ENCODE assay signal across 17 cellular contexts in the genomic region with DNA sequence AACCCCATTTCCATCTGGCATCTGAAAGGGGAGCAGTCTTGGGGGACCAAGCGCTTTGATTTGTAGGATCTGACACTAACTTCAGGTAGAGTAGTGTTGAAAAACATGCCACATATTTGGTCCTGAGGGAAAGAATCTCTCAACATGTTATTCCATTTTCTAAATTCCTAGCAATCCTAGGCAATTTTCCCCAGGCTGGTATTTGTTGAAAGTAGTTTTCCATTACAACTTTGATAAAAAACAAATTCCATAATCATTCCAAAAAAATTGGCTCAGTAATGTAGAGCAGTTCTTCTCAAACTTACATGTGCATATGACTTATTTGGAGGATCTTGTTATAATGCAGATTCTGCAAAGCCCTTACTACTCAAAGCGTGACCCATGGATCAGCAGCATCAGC.
DNase-seq lines count a peak whose midpoint lies in the region; TF ChIP-seq lines count a peak whose summit lies in the region.
"Had no signal": no experiment of that assay in that cellular context is flagged by ENCODE, and none has a peak within 500 bp of the region (broad histone marks: within the 10 kb centered on the region; RNA-seq: fewer than 3 reads in every experiment).

No MANE protein-coding gene starts in this region.

- peak overlapping the region; percentile 49 for H3K4me2 ChIP-seq in trophoblast cell (ENCODE audit: low read length)

- H3K79me1 ChIP-seq in trophoblast cell (ENCODE audit: low read length), result peaks cover 6% of the 10 kb centered on the region

- H3K18ac ChIP-seq in trophoblast cell (ENCODE audit: low read length), result no peak overlapping the region

- H4K8ac ChIP-seq in trophoblast cell (ENCODE audit: low read depth, low read length), result no peak overlapping the region

- H3K36me3 ChIP-seq in trophoblast cell (ENCODE audit: control insufficient read depth in 1 of 2, insufficient read depth in 2 of 2, low read length in 2 of 2), result no peaks in the 10 kb centered on the region
- H3K36me3 ChIP-seq: HAP-1 had no signal

- H3K79me2 ChIP-seq in trophoblast cell (ENCODE audit: control insufficient read depth, insufficient read depth, low read length, poor library complexity), result no peaks in the 10 kb centered on the region

- peak overlapping the region; percentile 74 for H3K27ac ChIP-seq in trophoblast cell (ENCODE audit: low read depth, low read length)
- H3K27ac ChIP-seq: 22Rv1, C4-2B had no signal

- no peak overlapping the region for H2AK5ac ChIP-seq in trophoblast cell (ENCODE audit: low read length)

- DNase-seq in AG10803 (ENCODE audit: low read depth) (peak; percentile 56), GM03348 (ENCODE audit: low spot score) (peak; percentile 24), fibroblast of peridontal ligament (ENCODE audit: extremely low read depth) (peak; percentile 53), trophoblast cell (peak; percentile 10 to 84), NOMO-1 treated with dmso at 0.1 percent for 144 hours (lab: John Stamatoyannopoulos, UW; ENCODE audit: unreplicated experiment) (no peak), amniotic stem cell (lab: John Stamatoyannopoulos, UW) (no peak), CD1c-positive myeloid dendritic cell (ENCODE audit: extremely low spot score) (no peak)
- DNase-seq: CD4-positive, alpha-beta T cell; CD8-positive, alpha-beta memory T cell; DMS 273 treated with DMSO at 0.1 percent for 48 hours; DMS79; GF-D8; GOT3; HFFc6 had no signal

- H3K4me3 ChIP-seq in AG10803 (ENCODE audit: low read length) (no peak overlapping the region), trophoblast cell (ENCODE audit: low read depth, low read length) (no peak overlapping the region)
- H3K4me3 ChIP-seq: HAP-1 had no signal

- no peak overlapping the region for H3K4ac ChIP-seq in trophoblast cell (ENCODE audit: low read depth, low read length)

- H3K14ac ChIP-seq in trophoblast cell (ENCODE audit: low read length), result no peak overlapping the region

- no peaks in the 10 kb centered on the region for H3K9me3 ChIP-seq in trophoblast cell (ENCODE audit: insufficient read depth, low read depth, low read length)
- H3K9me3 ChIP-seq: HAP-1 had no signal

- no peak overlapping the region for H2BK120ac ChIP-seq in trophoblast cell (ENCODE audit: insufficient read depth, low read length, poor library complexity)

- no CpG with 5 or more reads among the region's 2 CpGs for WGBS in trophoblast cell (ENCODE audit: extremely low coverage, insufficient coverage, insufficient read length)

- H3K9ac ChIP-seq in trophoblast cell (ENCODE audit: low read length), result no peak overlapping the region

- TF ChIP-seq CTCF in AG10803 (conservative IDR thresholded peaks at IDR 0.05; ENCODE audit: low read length), result no peak

- H2BK12ac ChIP-seq in trophoblast cell (ENCODE audit: low read length), result peak overlapping the region; percentile 54

- H3K27me3 ChIP-seq in trophoblast cell (ENCODE audit: insufficient read depth, low read length), result no peaks in the 10 kb centered on the region

- H2BK5ac ChIP-seq in trophoblast cell (ENCODE audit: low read depth, low read length, poor library complexity), result no peak overlapping the region

- H4K12ac ChIP-seq in trophoblast cell (ENCODE audit: low read depth, low read length), result no peak overlapping the region

- H3K4me1 ChIP-seq in trophoblast cell (ENCODE audit: control insufficient read depth in 1 of 2, insufficient read depth in 2 of 2, low read length in 2 of 2), result peaks cover 16 to 19% of the 10 kb centered on the region in 2 experiments
- H3K4me1 ChIP-seq: HAP-1 had no signal

- H3K23ac ChIP-seq in trophoblast cell (ENCODE audit: low read length), result no peak overlapping the region

- no peak overlapping the region for H2AFZ ChIP-seq in trophoblast cell (ENCODE audit: insufficient read depth, low read length, poor library complexity)

- peak overlapping the region; percentile 35 for H4K91ac ChIP-seq in trophoblast cell (ENCODE audit: low read depth, low read length)

Comparison
In these comparisons a context has a peak if more than half of its experiments do, and no peak if none do; other contexts are left out.
1. DNase-seq: peak in AG10803 (single experiment), GM03348 (single experiment), fibroblast of peridontal ligament (single experiment) and trophoblast cell (2 of 2); none in NOMO-1 treated with dmso at 0.1 percent for 144 hours (single experiment), amniotic stem cell (single experiment) and CD1c-positive myeloid dendritic cell (single experiment).